1 cellular context compared by ENCODE assay signal in genomic region chr16:88753191-88753590, GRCh38.
TF ChIP-seq lines count a peak whose summit lies in the region.

No MANE protein-coding gene starts in this region.

TF ChIP-seq in SK-N-SH, 30 proteins besides CTCF, POLR2A, EP300 and RAD21 (continued from another document):
- no peak for TF ChIP-seq FOSL2 (IDR thresholded peaks at IDR 0.05; ENCODE audit: borderline replicate concordance, low read depth)
- TF ChIP-seq MEF2A (IDR thresholded peaks at IDR 0.05; ENCODE audit: borderline replicate concordance, low read depth), result no peak
- no peak for TF ChIP-seq ZBTB33 (IDR thresholded peaks at IDR 0.05; ENCODE audit: borderline replicate concordance, low read depth)
- no peak for TF ChIP-seq CHD2 (IDR thresholded peaks at IDR 0.05; ENCODE audit: low read length, partially characterized antibody)
- no peak for TF ChIP-seq TEAD4 (IDR thresholded peaks at IDR 0.05; ENCODE audit: borderline replicate concordance, insufficient read depth)
- TF ChIP-seq EZH2phosphoT487 (IDR thresholded peaks at IDR 0.05; ENCODE audit: borderline replicate concordance, low read depth), result no peak
- TF ChIP-seq JUND (IDR thresholded peaks at IDR 0.05), result no peak
- no peak for TF ChIP-seq NRF1 (IDR thresholded peaks at IDR 0.05; ENCODE audit: low read depth, low read length)
- no peak for TF ChIP-seq REST (IDR thresholded peaks at IDR 0.05; ENCODE audit: low read depth, low read length)
